Comparison of ENCODE assay signal across 21 cellular contexts in the genomic region with DNA sequence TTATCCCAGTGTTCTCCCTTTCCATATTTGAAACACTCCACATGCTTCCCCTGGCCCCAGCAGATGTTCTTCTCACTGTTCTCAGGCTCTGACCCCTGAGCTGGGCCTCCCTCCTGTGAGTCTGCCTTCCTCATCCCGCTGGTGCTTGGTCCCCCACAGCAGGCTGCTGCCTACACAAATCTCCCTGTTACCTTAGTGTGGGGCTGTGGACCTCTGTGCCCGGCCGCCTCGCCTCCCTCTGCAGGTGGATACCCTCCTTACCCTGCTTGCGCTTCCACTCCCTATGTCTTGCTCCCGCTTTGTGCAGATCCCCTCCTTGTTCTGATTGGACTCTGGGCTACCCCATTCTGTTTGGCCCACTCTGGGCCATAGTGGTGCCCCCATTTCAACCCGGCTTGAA.
"Had no signal": no experiment of that assay in that cellular context is flagged by ENCODE, and none has a peak within 500 bp of the region (broad histone marks: within the 10 kb centered on the region; RNA-seq: fewer than 3 reads in every experiment).

No MANE protein-coding gene starts in this region.

- H3K9me3 Mint-ChIP-seq: activated naive CD8-positive, alpha-beta T cell treated with anti-CD3 and anti-CD28 coated beads for 36 hours; activated T-cell treated with anti-CD3 and anti-CD28 coated beads, Interleukin-2, amount 50 U/mL, for 4 hours; activated T-helper 2 cell treated with anti-CD3 and anti-CD28 coated beads, Interferon-gamma antibody, Interleukin-2, Interleukin-4, amounts not matched to agents 10 μg/mL and 5 μg/mL and 100 μg/mL, durations not matched to agents 14 hours and 24 hours and 36 hours; immature natural killer cell had no signal

- H3K27me3 Mint-ChIP-seq: activated naive CD8-positive, alpha-beta T cell treated with anti-CD3 and anti-CD28 coated beads for 36 hours had no signal

- DNase-seq: activated CD4-positive, alpha-beta T cell treated with anti-CD3 and anti-CD28 coated beads for 4 hours; activated CD4-positive, alpha-beta T cell treated with anti-CD3 and anti-CD28 coated beads, Interleukin-2, amount 50 U/mL, for 48 hours; activated CD4-positive, CD25-positive, alpha-beta regulatory T cell; activated CD8-positive, alpha-beta memory T cell treated with anti-CD3 and anti-CD28 coated beads, Interleukin-2, amount 50 U/mL, for 48 hours; activated naive CD4-positive, alpha-beta T cell treated with Interleukin-2 at 50 U/mL for 16 hours; activated naive CD8-positive, alpha-beta T cell treated with anti-CD3 and anti-CD28 coated beads for 36 hours; activated T-cell treated with anti-CD3 and anti-CD28 coated beads, Interleukin-2, amount 50 U/mL, for 4 hours; colonic mucosa; immature natural killer cell; kidney glomerular epithelial cell; left ventricle myocardium superior; mammary epithelial cell; posterior cingulate gyrus; spleen; stimulated activated CD4-positive, alpha-beta T cell treated with anti-CD3 and anti-CD28 coated beads, Interleukin-4, amount 100 ng/mL, for 1 hour; stimulated activated naive CD4-positive, alpha-beta T cell treated with Interleukin-2 at 50 U/mL for 16 hours; T-helper 9 cell; thyroid gland had no signal

- FAIRE-seq: astrocyte had no signal

- H3K27me3 ChIP-seq: colonic mucosa, spleen, thyroid gland had no signal

- H3K4me1 ChIP-seq: colonic mucosa had no signal

- H3K4me3 ChIP-seq: colonic mucosa, spleen, thyroid gland had no signal

- H3K9me3 ChIP-seq: colonic mucosa, spleen, thyroid gland had no signal

- H3K27ac ChIP-seq: colonic mucosa, epithelial cell of prostate, spleen, thyroid gland had no signal

- H3K27ac Mint-ChIP-seq: activated naive CD8-positive, alpha-beta T cell treated with anti-CD3 and anti-CD28 coated beads for 36 hours; activated T-helper 2 cell treated with anti-CD3 and anti-CD28 coated beads, Interferon-gamma antibody, Interleukin-2, Interleukin-4, amounts not matched to agents 10 μg/mL and 5 μg/mL and 100 μg/mL, durations not matched to agents 14 hours and 24 hours and 36 hours had no signal

- H3K36me3 ChIP-seq: colonic mucosa, thyroid gland had no signal

- H3K4me3 Mint-ChIP-seq: activated naive CD8-positive, alpha-beta T cell treated with anti-CD3 and anti-CD28 coated beads for 36 hours; activated T-cell treated with anti-CD3 and anti-CD28 coated beads, Interleukin-2, amount 50 U/mL, for 4 hours; immature natural killer cell had no signal

- ATAC-seq: activated T-cell treated with anti-CD3 and anti-CD28 coated beads, Interleukin-2, amount 50 U/mL, for 4 hours; left ventricle myocardium superior had no signal
